Comparison of ENCODE assay signal across 8 cellular contexts in the genomic region with DNA sequence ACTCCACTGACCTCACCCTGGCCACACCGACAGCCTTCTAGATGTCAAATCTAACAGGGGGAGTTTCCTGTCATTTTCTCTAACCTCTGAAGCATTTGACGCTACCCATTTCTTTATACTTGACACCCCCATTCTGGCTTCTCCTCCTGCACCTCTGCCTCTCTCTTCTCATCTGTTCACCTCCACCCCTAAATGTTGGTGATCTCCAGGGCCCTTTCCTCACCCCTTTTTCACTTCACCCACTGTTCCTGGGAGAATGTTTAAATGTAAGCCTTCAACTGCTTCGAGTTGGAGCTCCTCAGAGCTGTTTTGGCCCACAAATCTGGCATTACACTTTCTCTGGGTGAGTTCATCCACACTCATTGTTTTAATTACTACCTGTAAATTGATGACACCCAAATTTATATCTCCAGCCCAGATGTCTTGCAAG. TPM values are rescaled to one million over a fixed set of nuclear protein-coding genes. Genes with fewer than 3 reads are reported as not detected.
DNase-seq lines count a peak whose midpoint lies in the region; TF ChIP-seq lines count a peak whose summit lies in the region.

No MANE protein-coding gene starts in this region.

- peak overlapping the region; percentile 89 for H3K4me3 Mint-ChIP-seq in MCF 10A (ENCODE audit: unreplicated experiment)

- H2BK5ac ChIP-seq in mesendoderm (ENCODE audit: low read length): no peak overlapping the region

- no peak overlapping the region for H3K18ac ChIP-seq in mesendoderm (ENCODE audit: low read length)

- no peaks in the 10 kb centered on the region for H3K27me3 ChIP-seq in left ventricle myocardium inferior (ENCODE audit: low read depth)
- H3K27me3 ChIP-seq in mesendoderm (ENCODE audit: insufficient read depth, low read length, poor library complexity): no peaks in the 10 kb centered on the region
- no peaks in the 10 kb centered on the region for H3K27me3 ChIP-seq in uterus

- no peak overlapping the region for H2BK15ac ChIP-seq in mesendoderm (replicated peaks; ENCODE audit: low read depth)

- peaks cover 32% of the 10 kb centered on the region for H3K36me3 ChIP-seq in left ventricle myocardium inferior
- no peaks in the 10 kb centered on the region for H3K36me3 ChIP-seq in mesendoderm (ENCODE audit: control insufficient read depth, insufficient read depth, low read length)
- H3K36me3 ChIP-seq in uterus: no peaks in the 10 kb centered on the region

- no peak overlapping the region for H3K4ac ChIP-seq in mesendoderm (ENCODE audit: low read depth, low read length)

- peak overlapping the region; percentile 99 for H3K27ac ChIP-seq in left ventricle myocardium inferior (replicated peaks)
- no peak overlapping the region for H3K27ac ChIP-seq in mesendoderm (ENCODE audit: low read depth, low read length)
- H3K27ac ChIP-seq in uterus: peak overlapping the region; percentile 92 to 98

- WGBS in mesendoderm (ENCODE audit: extremely low coverage, insufficient coverage, low lambda C conversion rate): no CpG with 5 or more reads among the region's 3 CpGs

- H4K8ac ChIP-seq in mesendoderm (ENCODE audit: low read depth, low read length): no peak overlapping the region

- H3K27ac Mint-ChIP-seq in MCF 10A (ENCODE audit: low read depth, unreplicated experiment): peak overlapping the region; percentile 16

- no peak overlapping the region for H2AK5ac ChIP-seq in mesendoderm (ENCODE audit: low read length)

- no peaks in the 10 kb centered on the region for H3K27me3 Mint-ChIP-seq in MCF 10A (ENCODE audit: insufficient read depth, unreplicated experiment)

- no peaks in the 10 kb centered on the region for H3K79me2 ChIP-seq in mesendoderm (ENCODE audit: control insufficient read depth, insufficient read depth, low read length)

- no peak overlapping the region for H3K23ac ChIP-seq in mesendoderm (ENCODE audit: low read length)

- H3K9me3 ChIP-seq in left ventricle myocardium inferior (replicated peaks) (no peaks in the 10 kb centered on the region), uterus (no peaks in the 10 kb centered on the region)

- peak overlapping the region; percentile 93 for H3K56ac ChIP-seq in mesendoderm (ENCODE audit: low read length)

- H3K4me3 ChIP-seq in left ventricle myocardium inferior (peak overlapping the region; percentile 90), mesendoderm (ENCODE audit: low read length) (peak overlapping the region; percentile 60), uterus (peak overlapping the region; percentile 73 to 94)

- BruUV-seq in MCF 10A (replicated peaks; lab: Mats Ljungman, UMichigan): TSS peak; percentile 49

- H4K5ac ChIP-seq in mesendoderm (ENCODE audit: low read length): no peak overlapping the region

- H3K79me1 ChIP-seq in mesendoderm (ENCODE audit: low read length): no peaks in the 10 kb centered on the region

- no peak for TF ChIP-seq CTCF in left ventricle myocardium inferior (IDR thresholded peaks at IDR 0.05; ENCODE audit: borderline replicate concordance)
- no peak for TF ChIP-seq CTCF in MCF 10A (IDR thresholded peaks at IDR 0.05; ENCODE audit: unreplicated experiment)
- no peak for TF ChIP-seq CTCF in uterus (IDR thresholded peaks at IDR 0.05)

- H3K9ac ChIP-seq in mesendoderm (ENCODE audit: low read length): peak overlapping the region; percentile 63

- CTCF ChIA-PET in MCF 10A (lab: Yijun Ruan, JAX): interaction anchor here (0.6 to 32.3 kb wide), 10 partner anchors 9 to 1595 kb away, joined by 3 to 457 read pairs (median 6); a partner anchor contains a TSS

- TF ChIP-seq POLR2A in uterus (IDR thresholded peaks at IDR 0.05): no peak

- DNase-seq in left ventricle myocardium inferior (no peak), cardiac septum (ENCODE audit: low spot score) (no peak), MCF 10A (ENCODE audit: unreplicated experiment) (no peak), mesendoderm (no peak), uterus (no peak), DMS114 treated with DMSO at 0.1 percent for 48 hours (lab: John Stamatoyannopoulos, UW; ENCODE audit: unreplicated experiment) (no peak), NCI-H2227 (lab: John Stamatoyannopoulos, UW; ENCODE audit: unreplicated experiment) (no peak), NCI-H1105 treated with DMSO at 0.1 percent for 48 hours (lab: John Stamatoyannopoulos, UW) (no peak)

- intact Hi-C loops in left ventricle myocardium inferior (cut with micrococcal nuclease): no loop called here
- intact Hi-C loops in cardiac septum (cut with DNase I): no loop called here
- intact Hi-C loops in MCF 10A (cut with micrococcal nuclease): loop anchor here (1.0 kb wide), 2 partner anchors 25 to 30 kb away; a partner anchor contains a TSS
- intact Hi-C loops in uterus (cut with DNase I; ENCODE audit: low total_unique reads): no loop called here

- H3K9me3 Mint-ChIP-seq in MCF 10A (ENCODE audit: unreplicated experiment): no peaks in the 10 kb centered on the region

- POLR2A ChIA-PET in MCF 10A (lab: Yijun Ruan, JAX): interaction anchor here (0.7 to 9.5 kb wide), 26 partner anchors 7 to 160 kb away, joined by 3 to 146 read pairs (median 6); a partner anchor contains a TSS

- no peak overlapping the region for H2BK120ac ChIP-seq in mesendoderm (ENCODE audit: low read depth, low read length)

- H3K4me1 Mint-ChIP-seq in MCF 10A (ENCODE audit: insufficient read depth, unreplicated experiment): peaks cover 38% of the 10 kb centered on the region

- peak overlapping the region; percentile 98 for H3K4me2 ChIP-seq in mesendoderm (ENCODE audit: low read length)

- H3K36me3 Mint-ChIP-seq in MCF 10A (ENCODE audit: insufficient read depth, unreplicated experiment): peaks cover 14% of the 10 kb centered on the region

- peaks cover 35% of the 10 kb centered on the region for H3K4me1 ChIP-seq in left ventricle myocardium inferior
- no peaks in the 10 kb centered on the region for H3K4me1 ChIP-seq in mesendoderm (ENCODE audit: control insufficient read depth, low read depth, low read length)
- no peaks in the 10 kb centered on the region for H3K4me1 ChIP-seq in uterus

RNA-seq across cellular contexts. Expression of a gene that starts 0.5 kb away (rescaled TPM):
- total RNA-seq in left ventricle myocardium inferior (22.3 TPM), cardiac septum (13.3 TPM), MCF 10A (2022) (51.7 and 75.0 TPM in 2 replicates), uterus (10 to 100 TPM in 3 of 4 donors, 1 to 10 TPM in 1; 9.2 to 67.9 (median 23.2) TPM)
- polyA plus RNA-seq in mesendoderm (2013, experiment 1 of 2): 16.3 TPM
- 17.0 TPM for polyA plus RNA-seq in mesendoderm (2013, experiment 2 of 2)

RNA-seq across cellular contexts. Expression of a gene that starts 8.9 kb away (rescaled TPM):
- 0.96 TPM for total RNA-seq in left ventricle myocardium inferior
- total RNA-seq in cardiac septum: 0.48 TPM
- total RNA-seq in MCF 10A (2022): 16.9 and 26.2 TPM in 2 replicates
- polyA plus RNA-seq in mesendoderm (2013, experiment 1 of 2): 0.73 TPM
- 0.81 TPM for polyA plus RNA-seq in mesendoderm (2013, experiment 2 of 2)
- total RNA-seq in uterus: 1 to 10 TPM in 2 of 4 donors, not detected in 2; 1.6 to 3.2 TPM

RNA-seq across cellular contexts. Expression of a gene that starts 27.7 kb away (rescaled TPM):
- total RNA-seq in left ventricle myocardium inferior (6.9 TPM), cardiac septum (8.5 TPM), MCF 10A (2022) (29.2 and 29.7 TPM in 2 replicates), uterus (10 to 100 TPM; 17.0 to 52.4 (median 37.7) TPM)
- polyA plus RNA-seq in mesendoderm (2013, experiment 1 of 2): 5.7 TPM
- polyA plus RNA-seq in mesendoderm (2013, experiment 2 of 2): 6.4 TPM

RNA-seq across cellular contexts. Expression of a gene that starts 27.8 kb away (rescaled TPM):
- total RNA-seq in left ventricle myocardium inferior (23.4 TPM), cardiac septum (28.3 TPM), MCF 10A (2022) (29.8 and 31.9 TPM in 2 replicates), uterus (10 to 100 TPM in 3 of 4 donors, 1 to 10 TPM in 1; 5.0 to 23.5 (median 22.5) TPM)
- polyA plus RNA-seq in mesendoderm (2013, experiment 1 of 2): 14.9 TPM
- 14.8 TPM for polyA plus RNA-seq in mesendoderm (2013, experiment 2 of 2)

RNA-seq across cellular contexts. Expression of a gene that starts 29.4 kb away (rescaled TPM):
- total RNA-seq in left ventricle myocardium inferior: 30.6 TPM
- total RNA-seq in cardiac septum: 42.3 TPM
- total RNA-seq in MCF 10A (2022): 47.3 and 47.6 TPM in 2 replicates
- 34.7 TPM for polyA plus RNA-seq in mesendoderm (2013, experiment 1 of 2)
- polyA plus RNA-seq in mesendoderm (2013, experiment 2 of 2): 36.3 TPM
- total RNA-seq in uterus: 100 to 1,000 TPM in 1 of 4 donors, 10 to 100 TPM in 3; 41.0 to 123 (median 66.8) TPM
